Comparison of ENCODE assay signal across 7 cellular contexts in genomic region chr9:127825319-127826051, GRCh38. TPM values are rescaled to one million over a fixed set of nuclear protein-coding genes. Genes with fewer than 3 reads are reported as not detected.
DNase-seq lines count a peak whose midpoint lies in the region; ATAC-seq and TF ChIP-seq lines count a peak whose summit lies in the region.
"Had no signal": no experiment of that assay in that cellular context is flagged by ENCODE, and none has a peak within 500 bp of the region (broad histone marks: within the 10 kb centered on the region; RNA-seq: fewer than 3 reads in every experiment).

No MANE protein-coding gene starts in this region.

- H3K27me3 ChIP-seq in dorsolateral prefrontal cortex, result peaks cover 0 to 4% (median 0%) of the 10 kb centered on the region in 45 donors

- no peak overlapping the region for H3K27ac Mint-ChIP-seq in activated CD4-positive, alpha-beta T cell treated with anti-CD3 and anti-CD28 coated beads, Interleukin-2, amount 10 ng/mL, durations not matched to agents 24 days and 14 days

- ATAC-seq in HG03280 (IDR thresholded peaks at IDR 0.05; ENCODE audit: unreplicated experiment), result no peak

- H3K27ac ChIP-seq in dorsolateral prefrontal cortex, result peak overlapping the region in 1 of 59 donors; percentile 44

- TF ChIP-seq CTCF in dorsolateral prefrontal cortex (IDR thresholded peaks at IDR 0.05 in 54 of 56, conservative IDR thresholded peaks at IDR 0.05 in 2 of 56; ENCODE audit: low read depth in 1 of 56, partially characterized antibody in 56 of 56), result peak in 48 of 56 donors; percentile 10 to 58 (median 40)
- peak; percentile 57 for TF ChIP-seq CTCF in retinal pigment epithelial cell (conservative IDR thresholded peaks at IDR 0.05; ENCODE audit: low read depth, low read length)

- no peaks in the 10 kb centered on the region for H3K4me1 Mint-ChIP-seq in activated CD4-positive, alpha-beta T cell treated with anti-CD3 and anti-CD28 coated beads, Interleukin-2, amount 10 ng/mL, durations not matched to agents 24 days and 14 days

- peaks cover 7% of the 10 kb centered on the region for H3K36me3 Mint-ChIP-seq in activated CD4-positive, alpha-beta T cell treated with anti-CD3 and anti-CD28 coated beads, Interleukin-2, amount 10 ng/mL, durations not matched to agents 24 days and 14 days (ENCODE audit: low read depth)

- peak; percentile 91 for DNase-seq in HuH-7 (ENCODE audit: low spot score)
- peak in 2 of 10 donors; percentile 32 to 39 for DNase-seq in dorsolateral prefrontal cortex
- no peak for DNase-seq in retinal pigment epithelial cell (ENCODE audit: low read depth)
- DNase-seq in activated CD4-positive, alpha-beta T cell treated with anti-CD3 and anti-CD28 coated beads, Interleukin-2, amount 10 ng/mL, durations not matched to agents 24 days and 14 days, result no peak
- DNase-seq in A172 (ENCODE audit: low spot score), result no peak
- DNase-seq: activated CD4-positive, CD25-positive, alpha-beta regulatory T cell treated with anti-CD3 and anti-CD28 coated beads, Interleukin-2, amount 50 U/mL, for 72 hours had no signal

- peak overlapping the region in 1 of 59 donors; percentile 31 for H3K4me3 ChIP-seq in dorsolateral prefrontal cortex
- no peak overlapping the region for H3K4me3 ChIP-seq in retinal pigment epithelial cell (ENCODE audit: low read length)

- H3K9me3 Mint-ChIP-seq in activated CD4-positive, alpha-beta T cell treated with anti-CD3 and anti-CD28 coated beads, Interleukin-2, amount 10 ng/mL, durations not matched to agents 24 days and 14 days, result no peaks in the 10 kb centered on the region

- H3K4me3 Mint-ChIP-seq in activated CD4-positive, alpha-beta T cell treated with anti-CD3 and anti-CD28 coated beads, Interleukin-2, amount 10 ng/mL, durations not matched to agents 24 days and 14 days, result no peak overlapping the region

- intact Hi-C loops in dorsolateral prefrontal cortex (cut with DNase I), result no loop called here
- intact Hi-C loops in activated CD4-positive, alpha-beta T cell treated with anti-CD3 and anti-CD28 coated beads, Interleukin-2, amount 10 ng/mL, durations not matched to agents 24 days and 14 days (cut with micrococcal nuclease), result no loop called here

- H3K27me3 Mint-ChIP-seq in activated CD4-positive, alpha-beta T cell treated with anti-CD3 and anti-CD28 coated beads, Interleukin-2, amount 10 ng/mL, durations not matched to agents 24 days and 14 days, result no peaks in the 10 kb centered on the region

RNA-seq across cellular contexts. Expression of gene FPGS, which starts 22.8 kb away (rescaled TPM):
- total RNA-seq in dorsolateral prefrontal cortex, result 10 to 100 TPM; 19.5 to 55.8 (median 36.6) TPM
- 126 and 128 TPM in 2 replicates for total RNA-seq in activated CD4-positive, alpha-beta T cell treated with anti-CD3 and anti-CD28 coated beads, Interleukin-2, amount 10 ng/mL, durations not matched to agents 24 days and 14 days
- total RNA-seq in A172 (2014; rRNA removed; shearing (Covaris generic)), result 146 and 147 TPM in 2 replicates

RNA-seq across cellular contexts. Expression of gene ENG, which starts 29.0 kb away (rescaled TPM):
- total RNA-seq in dorsolateral prefrontal cortex, result 10 to 100 TPM; 10.3 to 92.1 (median 25.6) TPM
- 29.9 and 32.4 TPM in 2 replicates for total RNA-seq in activated CD4-positive, alpha-beta T cell treated with anti-CD3 and anti-CD28 coated beads, Interleukin-2, amount 10 ng/mL, durations not matched to agents 24 days and 14 days
- total RNA-seq in A172 (2014; rRNA removed; shearing (Covaris generic)), result 35.4 and 49.5 TPM in 2 replicates

RNA-seq across cellular contexts. Expression of gene CDK9, which starts 39.7 kb away (rescaled TPM):
- 100 to 1,000 TPM in 89 of 120 experiments, 10 to 100 TPM in 31; 78.5 to 153 (median 110) TPM for total RNA-seq in dorsolateral prefrontal cortex
- total RNA-seq in activated CD4-positive, alpha-beta T cell treated with anti-CD3 and anti-CD28 coated beads, Interleukin-2, amount 10 ng/mL, durations not matched to agents 24 days and 14 days, result 79.1 and 96.4 TPM in 2 replicates
- total RNA-seq in A172 (2014; rRNA removed; shearing (Covaris generic)), result 36.9 and 61.3 TPM in 2 replicates

RNA-seq across cellular contexts. Expression of gene SH2D3C, which starts 47.0 kb away (rescaled TPM):
- total RNA-seq in dorsolateral prefrontal cortex, result 10 to 100 TPM in 118 of 120 experiments, 1 to 10 TPM in 2; 9.3 to 27.9 (median 17.3) TPM
- total RNA-seq in activated CD4-positive, alpha-beta T cell treated with anti-CD3 and anti-CD28 coated beads, Interleukin-2, amount 10 ng/mL, durations not matched to agents 24 days and 14 days, result 22.2 and 23.3 TPM in 2 replicates
- total RNA-seq in A172 (2014; rRNA removed; shearing (Covaris generic)), result 1.7 and 2.1 TPM in 2 replicates

RNA-seq across cellular contexts. Expression of gene AK1, which starts 52.0 kb away (rescaled TPM):
- total RNA-seq in dorsolateral prefrontal cortex, result 100 to 1,000 TPM in 108 of 120 experiments, 10 to 100 TPM in 12; 58.9 to 165 (median 129) TPM
- 18.0 and 19.9 TPM in 2 replicates for total RNA-seq in activated CD4-positive, alpha-beta T cell treated with anti-CD3 and anti-CD28 coated beads, Interleukin-2, amount 10 ng/mL, durations not matched to agents 24 days and 14 days
- total RNA-seq in A172 (2014; rRNA removed; shearing (Covaris generic)), result 151 and 173 TPM in 2 replicates
